ENCODE assay signal across 1 cellular context in the genomic region with DNA sequence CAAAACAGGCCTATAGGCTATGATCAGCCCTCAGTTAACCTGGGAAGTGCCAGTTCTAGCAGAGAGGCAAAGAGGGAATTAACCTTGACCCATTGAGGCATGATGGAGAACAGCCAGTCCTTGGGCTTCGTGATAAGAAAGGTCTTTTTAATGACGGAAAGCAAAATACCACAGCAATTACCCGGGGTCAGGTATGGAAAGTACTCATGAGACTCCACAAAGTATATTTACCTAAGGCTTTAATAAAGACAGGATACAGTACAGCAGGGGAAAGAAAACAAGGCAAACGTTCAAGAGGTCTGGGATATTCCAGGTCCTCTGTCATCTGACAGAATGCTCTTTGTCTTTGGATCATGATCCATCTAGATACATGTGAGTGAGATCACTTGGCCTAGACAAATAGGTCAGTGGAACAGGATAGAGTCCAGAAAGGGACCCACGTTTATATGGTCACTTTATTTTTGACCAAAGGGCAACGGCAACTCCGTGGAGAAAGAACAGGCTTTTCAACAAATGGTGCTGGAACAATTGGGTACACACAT.
TF ChIP-seq lines count a peak whose summit lies in the region.

No MANE protein-coding gene starts in this region.

TF ChIP-seq in HEK293, 187 proteins besides CTCF, POLR2A, EP300 and RAD21 (continued from another document):
- 0 out of 2 replicates have a peak, but pooled peaks have one; percentile 27 for TF ChIP-seq TRIM28 (IDR thresholded peaks at IDR 0.05; ENCODE audit: borderline replicate concordance, low read length)
- TF ChIP-seq FEZF1 (tag by site-specific recombination; IDR thresholded peaks at IDR 0.05): peak; percentile 74
- TF ChIP-seq OSR2 (tag by site-specific recombination; IDR thresholded peaks at IDR 0.05): peak; percentile 43; the same call in 1 of the 2 replicates
- 0 out of 2 replicates have a peak, but pooled peaks have one; percentile 35 for TF ChIP-seq ZNF335 (tag by site-specific recombination; conservative IDR thresholded peaks at IDR 0.05)
- peak; percentile 59; the same call in 1 of the 2 replicates for TF ChIP-seq ZBTB20 (tag by site-specific recombination; IDR thresholded peaks at IDR 0.05)
- TF ChIP-seq ZNF146 (tag by site-specific recombination; IDR thresholded peaks at IDR 0.05): no peak
TF ChIP-seq in HEK293: peak in this region for 14.
